ENCODE assay signal across 35 cellular contexts in the genomic region with DNA sequence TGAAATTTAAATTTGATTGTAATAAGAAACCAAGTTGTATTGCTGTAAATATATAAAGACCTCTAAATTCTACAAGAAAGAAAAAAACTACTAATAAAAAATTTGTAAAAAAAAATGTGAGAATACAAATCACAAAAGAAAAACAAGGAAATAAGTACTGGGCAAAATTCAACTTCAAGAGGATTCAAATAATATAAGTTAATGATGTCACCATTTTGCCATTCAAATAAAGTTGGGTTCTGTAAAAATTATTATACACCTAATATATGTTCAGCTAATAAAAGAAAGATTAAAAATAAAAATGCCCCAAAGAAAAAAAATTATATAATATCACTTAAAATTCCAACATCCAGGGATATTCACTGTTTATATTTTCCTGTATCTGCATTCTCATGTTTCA. TPM values are rescaled to one million over a fixed set of nuclear protein-coding genes. Genes with fewer than 3 reads are reported as not detected.
"Had no signal": no experiment of that assay in that cellular context is flagged by ENCODE, and none has a peak within 500 bp of the region (broad histone marks: within the 10 kb centered on the region; RNA-seq: fewer than 3 reads in every experiment).

No MANE protein-coding gene starts in this region.

- H3K4me3 ChIP-seq: adrenal gland, body of pancreas, breast epithelium had no signal

- H3K9me3 ChIP-seq: adrenal gland, body of pancreas, breast epithelium had no signal

- H3K36me3 ChIP-seq: adrenal gland, brain microvascular endothelial cell, breast epithelium had no signal

- H3K4me1 ChIP-seq: adrenal gland, body of pancreas, breast epithelium had no signal

- ATAC-seq: activated CD8-positive, alpha-beta T cell treated with anti-CD3 and anti-CD28 coated beads for 36 hours; activated naive CD4-positive, alpha-beta T cell treated with anti-CD3 and anti-CD28 coated beads, Interleukin-2, amount 50 U/mL, for 72 hours; activated T-cell treated with anti-CD3 and anti-CD28 coated beads, Interleukin-2, amount 50 U/mL, for 4 hours; activated T-cell treated with anti-CD3 and anti-CD28 coated beads, Interleukin-2, amount 50 U/mL, for 72 hours; activated T-helper 17 cell treated with anti-CD3 and anti-CD28 coated beads, Interleukin-2, amount 50 U/mL, for 72 hours; body of pancreas had no signal

- H3K27me3 ChIP-seq: adrenal gland, brain microvascular endothelial cell, breast epithelium had no signal

- DNase-seq: activated B cell treated with CpG ODN at 0.5 μM for 24 hours; activated CD4-positive, alpha-beta memory T cell treated with anti-CD3 and anti-CD28 coated beads for 36 hours; activated CD4-positive, alpha-beta T cell treated with anti-CD3 and anti-CD28 coated beads for 4 hours; activated CD4-positive, alpha-beta T cell treated with anti-CD3 and anti-CD28 coated beads, Interleukin-2, amount 10 ng/mL, durations not matched to agents 24 days and 14 days; activated CD4-positive, alpha-beta T cell treated with anti-CD3 and anti-CD28 coated beads, Interleukin-2, amount 50 U/mL, for 1 hour; activated CD4-positive, alpha-beta T cell treated with anti-CD3 and anti-CD28 coated beads, Interleukin-2, amount 50 U/mL, for 4 hours; activated CD4-positive, CD25-positive, alpha-beta regulatory T cell treated with anti-CD3 and anti-CD28 coated beads, Interleukin-2, amount 50 U/mL, for 72 hours; activated CD8-positive, alpha-beta memory T cell treated with anti-CD3 and anti-CD28 coated beads, Interleukin-2, amount 50 U/mL, for 4 hours; activated CD8-positive, alpha-beta T cell treated with anti-CD3 and anti-CD28 coated beads for 36 hours; activated effector memory CD4-positive, alpha-beta T cell treated with anti-CD3 and anti-CD28 coated beads, Interleukin-2, amount 50 U/mL, for 16 hours; activated gamma-delta T cell treated with Interleukin-2 at 50 U/mL for 16 hours; activated naive CD4-positive, alpha-beta T cell; activated naive CD4-positive, alpha-beta T cell treated with anti-CD3 and anti-CD28 coated beads for 36 hours; activated naive CD4-positive, alpha-beta T cell treated with anti-CD3 and anti-CD28 coated beads, Interleukin-2, amount 50 U/mL, for 16 hours; activated naive CD8-positive, alpha-beta T cell treated with anti-CD3 and anti-CD28 coated beads for 36 hours; activated T-cell treated with anti-CD3 and anti-CD28 coated beads for 4 hours; activated T-cell treated with anti-CD3 and anti-CD28 coated beads, Interleukin-2, amount 50 U/mL, for 1 hour; activated T-cell treated with anti-CD3 and anti-CD28 coated beads, Interleukin-2, amount 50 U/mL, for 4 hours; activated T-cell treated with anti-CD3 and anti-CD28 coated beads, Interleukin-2, amount 50 U/mL, for 72 hours; adrenal gland; amniotic stem cell; aorta; body of pancreas; brain microvascular endothelial cell; central memory CD4-positive, alpha-beta T cell; T-helper 2 cell; T-helper 9 cell had no signal

- H3K27ac ChIP-seq: adrenal gland, body of pancreas, brain microvascular endothelial cell, breast epithelium, VCaP had no signal

- FAIRE-seq: astrocyte, TTC549 had no signal

RNA-seq across cellular contexts. Expression of a gene that starts 47.0 kb away (rescaled TPM):
- total RNA-seq: activated B cell treated with CpG ODN at 0.5 μM for 24 hours; activated CD4-positive, alpha-beta memory T cell treated with anti-CD3 and anti-CD28 coated beads for 36 hours; activated CD4-positive, alpha-beta T cell treated with anti-CD3 and anti-CD28 coated beads, Interleukin-2, amount 10 ng/mL, durations not matched to agents 24 days and 14 days; activated CD8-positive, alpha-beta memory T cell treated with anti-CD3 and anti-CD28 coated beads for 36 hours; activated CD8-positive, alpha-beta T cell treated with anti-CD3 and anti-CD28 coated beads for 36 hours; activated naive CD4-positive, alpha-beta T cell treated with anti-CD3 and anti-CD28 coated beads for 36 hours; activated naive CD4-positive, alpha-beta T cell treated with anti-CD3 and anti-CD28 coated beads, Interleukin-2, amount 50 U/mL, for 72 hours; activated naive CD8-positive, alpha-beta T cell treated with anti-CD3 and anti-CD28 coated beads for 36 hours; activated T-cell treated with anti-CD3 and anti-CD28 coated beads, Interleukin-2, amount 50 U/mL, for 4 hours; activated T-cell treated with anti-CD3 and anti-CD28 coated beads, Interleukin-2, amount 50 U/mL, for 72 hours; activated T-helper 1 cell treated with anti-CD3 and anti-CD28 coated beads, Interleukin-12 subunit alpha, Interleukin-12 subunit beta, Interleukin-2, Interleukin-4 antibody, amounts not matched to agents 30 ng/mL and 10 ng/mL and 1 ng/mL, durations not matched to agents 14 hours and 24 hours and 36 hours; activated T-helper 17 cell treated with anti-CD3 and anti-CD28 coated beads, Interleukin-2, amount 50 U/mL, for 72 hours had no signal
